Comparison of ENCODE assay signal across 7 cellular contexts in genomic region chrX:32530802-32531403, GRCh38.
DNase-seq lines count a peak whose midpoint lies in the region; ATAC-seq lines count a peak whose summit lies in the region.

No MANE protein-coding gene starts in this region.

- POLR2A ChIA-PET in CD8-positive, alpha-beta memory T cell (lab: Charles Lee) = no interaction called here

- ATAC-seq in activated naive CD8-positive, alpha-beta T cell treated with anti-CD3 and anti-CD28 coated beads, Interleukin-2, amount 50 U/mL, for 24 hours = no peak

- peaks cover 0 to 4% of the 10 kb centered on the region in 2 donors for H3K27me3 Mint-ChIP-seq in CD8-positive, alpha-beta memory T cell
- H3K27me3 Mint-ChIP-seq in activated naive CD8-positive, alpha-beta T cell treated with anti-CD3 and anti-CD28 coated beads, Interleukin-2, amount 50 U/mL, for 24 hours = no peaks in the 10 kb centered on the region

- no peak overlapping the region for H3K27ac ChIP-seq in mesendoderm (ENCODE audit: low read depth, low read length)
- H3K27ac ChIP-seq in CD8-positive, alpha-beta memory T cell (ENCODE audit: low read depth, low read length) = no peak overlapping the region

- no peak overlapping the region for H3K4me3 Mint-ChIP-seq in CD8-positive, alpha-beta memory T cell
- H3K4me3 Mint-ChIP-seq in activated naive CD8-positive, alpha-beta T cell treated with anti-CD3 and anti-CD28 coated beads, Interleukin-2, amount 50 U/mL, for 24 hours = no peak overlapping the region

- no peaks in the 10 kb centered on the region for H3K27me3 ChIP-seq in mesendoderm (ENCODE audit: insufficient read depth, low read length, poor library complexity)
- no peaks in the 10 kb centered on the region for H3K27me3 ChIP-seq in CD8-positive, alpha-beta memory T cell (ENCODE audit: insufficient read depth, low read length, poor library complexity, severe bottlenecking)

- no peak overlapping the region for H4K8ac ChIP-seq in mesendoderm (ENCODE audit: low read depth, low read length)

- H3K9me3 Mint-ChIP-seq in CD8-positive, alpha-beta memory T cell = peaks cover 0 to 4% (median 0%) of the 10 kb centered on the region in 5 donors
- H3K9me3 Mint-ChIP-seq in activated naive CD8-positive, alpha-beta T cell treated with anti-CD3 and anti-CD28 coated beads, Interleukin-2, amount 50 U/mL, for 24 hours = no peaks in the 10 kb centered on the region

- WGBS in mesendoderm (ENCODE audit: extremely low coverage, insufficient coverage, low lambda C conversion rate) = no CpG with 5 or more reads among the region's 3 CpGs

- no peak overlapping the region for H2AK5ac ChIP-seq in mesendoderm (ENCODE audit: low read length)

- H3K4me3 ChIP-seq in mesendoderm (ENCODE audit: low read length) = no peak overlapping the region
- H3K4me3 ChIP-seq in CD8-positive, alpha-beta memory T cell (ENCODE audit: low read length) = no peak overlapping the region

- no peaks in the 10 kb centered on the region for H3K4me1 Mint-ChIP-seq in CD8-positive, alpha-beta memory T cell
- H3K4me1 Mint-ChIP-seq in activated naive CD8-positive, alpha-beta T cell treated with anti-CD3 and anti-CD28 coated beads, Interleukin-2, amount 50 U/mL, for 24 hours = no peaks in the 10 kb centered on the region

- H3K36me3 ChIP-seq in mesendoderm (ENCODE audit: control insufficient read depth, insufficient read depth, low read length) = no peaks in the 10 kb centered on the region
- H3K36me3 ChIP-seq in CD8-positive, alpha-beta memory T cell (ENCODE audit: insufficient read depth, low read length) = no peaks in the 10 kb centered on the region

- H2BK15ac ChIP-seq in mesendoderm (replicated peaks; ENCODE audit: low read depth) = no peak overlapping the region

- H2BK120ac ChIP-seq in mesendoderm (ENCODE audit: low read depth, low read length) = no peak overlapping the region

- H3K79me2 ChIP-seq in mesendoderm (ENCODE audit: control insufficient read depth, insufficient read depth, low read length) = no peaks in the 10 kb centered on the region

- H2BK5ac ChIP-seq in mesendoderm (ENCODE audit: low read length) = no peak overlapping the region

- CTCF ChIA-PET in CD8-positive, alpha-beta memory T cell (lab: Charles Lee) = no interaction called here

- H3K4me1 ChIP-seq in mesendoderm (ENCODE audit: control insufficient read depth, low read depth, low read length) = no peaks in the 10 kb centered on the region
- no peaks in the 10 kb centered on the region for H3K4me1 ChIP-seq in CD8-positive, alpha-beta memory T cell (ENCODE audit: insufficient read depth, low read length)

- DNase-seq in Daoy (ENCODE audit: low read depth) (peak; percentile 29), H4 (ENCODE audit: low spot score) (peak; percentile 25), NCI-H526 treated with DMSO at 0.1 percent for 48 hours (lab: John Stamatoyannopoulos, UW) (peak; percentile 10), cerebellar cortex (ENCODE audit: low spot score) (peak; percentile 41), mesendoderm (peak; percentile 48)
- DNase-seq in CD8-positive, alpha-beta memory T cell = no peak
- no peak for DNase-seq in activated naive CD8-positive, alpha-beta T cell treated with anti-CD3 and anti-CD28 coated beads, Interleukin-2, amount 50 U/mL, for 24 hours

- no peak overlapping the region for H3K56ac ChIP-seq in mesendoderm (ENCODE audit: low read length)

- H3K9me3 ChIP-seq in CD8-positive, alpha-beta memory T cell (ENCODE audit: low read length) = no peaks in the 10 kb centered on the region

- no peak overlapping the region for H3K4me2 ChIP-seq in mesendoderm (ENCODE audit: low read length)

- H3K36me3 Mint-ChIP-seq in CD8-positive, alpha-beta memory T cell = no peaks in the 10 kb centered on the region
- no peaks in the 10 kb centered on the region for H3K36me3 Mint-ChIP-seq in activated naive CD8-positive, alpha-beta T cell treated with anti-CD3 and anti-CD28 coated beads, Interleukin-2, amount 50 U/mL, for 24 hours (ENCODE audit: low read depth)

- H3K23ac ChIP-seq in mesendoderm (ENCODE audit: low read length) = no peak overlapping the region

- no peak overlapping the region for H3K18ac ChIP-seq in mesendoderm (ENCODE audit: low read length)

- no peaks in the 10 kb centered on the region for H3K79me1 ChIP-seq in mesendoderm (ENCODE audit: low read length)

- no peak overlapping the region for H3K9ac ChIP-seq in mesendoderm (ENCODE audit: low read length)

- H3K27ac Mint-ChIP-seq in CD8-positive, alpha-beta memory T cell = no peak overlapping the region
- no peak overlapping the region for H3K27ac Mint-ChIP-seq in activated naive CD8-positive, alpha-beta T cell treated with anti-CD3 and anti-CD28 coated beads, Interleukin-2, amount 50 U/mL, for 24 hours

- no peak overlapping the region for H4K5ac ChIP-seq in mesendoderm (ENCODE audit: low read length)

- no peak overlapping the region for H3K4ac ChIP-seq in mesendoderm (ENCODE audit: low read depth, low read length)

Comparison
In these comparisons a context has a peak if more than half of its experiments do, and no peak if none do; other contexts are left out.
1. DNase-seq: peak in Daoy (single experiment), H4 (single experiment), NCI-H526 treated with DMSO at 0.1 percent for 48 hours (single experiment), cerebellar cortex (single experiment) and mesendoderm (single experiment); none in CD8-positive, alpha-beta memory T cell (0 of 5) and activated naive CD8-positive, alpha-beta T cell treated with anti-CD3 and anti-CD28 coated beads, Interleukin-2, amount 50 U/mL, for 24 hours (single experiment).